8 cellular contexts compared by ENCODE assay signal in the genomic region with DNA sequence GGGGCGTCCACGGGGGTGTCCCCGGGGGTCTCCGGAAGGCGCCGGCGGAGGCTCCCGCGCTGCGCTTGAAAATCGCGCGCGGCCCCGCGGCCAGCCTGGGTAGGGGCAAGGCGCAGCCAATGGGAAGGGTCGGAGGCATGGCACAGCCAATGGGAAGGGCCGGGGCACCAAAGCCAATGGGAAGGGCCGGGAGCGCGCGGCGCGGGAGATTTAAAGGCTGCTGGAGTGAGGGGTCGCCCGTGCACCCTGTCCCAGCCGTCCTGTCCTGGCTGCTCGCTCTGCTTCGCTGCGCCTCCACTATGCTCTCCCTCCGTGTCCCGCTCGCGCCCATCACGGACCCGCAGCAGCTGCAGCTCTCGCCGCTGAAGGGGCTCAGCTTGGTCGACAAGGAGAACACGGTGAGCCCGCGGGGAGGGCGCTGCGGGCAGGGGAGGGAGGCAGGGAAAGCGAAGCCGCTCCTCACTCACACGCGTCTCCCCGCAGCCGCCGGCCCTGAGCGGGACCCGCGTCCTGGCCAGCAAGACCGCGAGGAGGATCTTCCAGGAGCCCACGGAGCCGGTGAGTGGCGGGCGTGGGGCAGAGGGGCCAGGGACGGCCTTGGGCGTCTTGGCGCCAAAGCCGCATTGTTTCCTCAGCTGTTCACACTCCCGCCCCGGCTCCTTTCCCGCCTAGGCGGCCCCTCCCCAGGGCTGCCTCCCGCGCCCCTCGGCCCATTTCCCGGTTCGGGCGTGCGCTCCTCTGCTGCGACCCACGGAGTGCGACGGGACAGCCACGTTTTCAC. TPM values are rescaled to one million over a fixed set of nuclear protein-coding genes. Genes with fewer than 3 reads are reported as not detected.
DNase-seq lines count a peak whose midpoint lies in the region; ATAC-seq, FAIRE-seq and TF ChIP-seq lines count a peak whose summit lies in the region.

A gene (plus strand): TSS at position 240 of the 781 bp plus-strand sequence. CDS start 60 bp downstream, at position 300.

- H3K4ac ChIP-seq in H1 (replicated peaks; ENCODE audit: insufficient read length, low read depth, low read length), result peak within 1 kb of the TSS; percentile 71
- H3K4ac ChIP-seq in mesendoderm (ENCODE audit: low read depth, low read length), result peak within 1 kb of the TSS; percentile 46

- H2BK5ac ChIP-seq in H1 (ENCODE audit: low read depth, low read length), result peak within 1 kb of the TSS; percentile 88
- peak within 1 kb of the TSS; percentile 85 for H2BK5ac ChIP-seq in mesendoderm (ENCODE audit: low read length)

- intact Hi-C loops in Caco-2 (cut with micrococcal nuclease; ENCODE audit: unreplicated experiment), result loop anchor here (1.0 to 10.0 kb wide), 3 partner anchors 180 to 542 kb away; a partner anchor contains a TSS

- H3K27me3 Mint-ChIP-seq in Caco-2 (ENCODE audit: insufficient read depth, unreplicated experiment), result no peaks in the 10 kb centered on the region

- H3K23ac ChIP-seq in H1 (ENCODE audit: insufficient read length) (no peak within 1 kb of the TSS), mesendoderm (ENCODE audit: low read length) (peak within 1 kb of the TSS; percentile 99)

- H2BK12ac ChIP-seq in H1 (ENCODE audit: low read depth, low read length), result peak within 1 kb of the TSS; percentile 27; the same call in 1 of the 2 replicates

- H3K4me3 ChIP-seq in Caco-2 (ENCODE audit: low read depth, low read length) (peak within 1 kb of the TSS; percentile 66), H1 (ENCODE audit: extremely low read depth in 1 of 4, insufficient read depth in 2 of 4, low read depth in 3 of 4, low read length in 4 of 4) (peak within 1 kb of the TSS; percentile 85 to 96 (median 88)), mesendoderm (ENCODE audit: low read length) (peak within 1 kb of the TSS; percentile 95)

- peaks cover 8% of the 10 kb centered on the region for H3K36me3 ChIP-seq in Caco-2 (ENCODE audit: control insufficient read depth, insufficient read depth, low read length)
- H3K36me3 ChIP-seq in H1 (ENCODE audit: control insufficient read depth in 2 of 4, insufficient read depth in 4 of 4, low read length in 3 of 4), result peaks cover 10 to 42% (median 29%) of the 10 kb centered on the region in 4 experiments
- H3K36me3 ChIP-seq in mesendoderm (ENCODE audit: control insufficient read depth, insufficient read depth, low read length), result peaks cover 13% of the 10 kb centered on the region

- WGBS in H1 (ENCODE audit: extremely low coverage in 1 of 2, insufficient coverage in 1 of 2, insufficient read length in 1 of 2, insufficient replicate concordance in 2 of 2, low coverage in 1 of 2, low lambda C conversion rate in 2 of 2, missing lambda C conversion rate in 1 of 2), 2 experiments, result 0% methylated on average over 13 of the region's 81 CpGs; no CpG with 5 or more reads in 1 of the 2 experiments
- no CpG with 5 or more reads among the region's 81 CpGs for WGBS in mesendoderm (ENCODE audit: extremely low coverage, insufficient coverage, low lambda C conversion rate)

- no peaks in the 10 kb centered on the region for H3K9me3 ChIP-seq in Caco-2
- no peaks in the 10 kb centered on the region for H3K9me3 ChIP-seq in H1 (ENCODE audit: insufficient read depth in 2 of 2, low read depth in 1 of 2, low read length in 1 of 2)

- peak within 1 kb of the TSS; percentile 96 for H3K27ac Mint-ChIP-seq in Caco-2 (ENCODE audit: unreplicated experiment)

- no peak for TF ChIP-seq CTCF in Caco-2 (IDR thresholded peaks at IDR 0.05; ENCODE audit: insufficient read depth in 1 of 2, low read depth in 1 of 2, low read length in 1 of 2, severe bottlenecking in 1 of 2, unreplicated experiment in 1 of 2)
- no peak for TF ChIP-seq CTCF in H1 (IDR thresholded peaks at IDR 0.05; ENCODE audit: control extremely low read depth in 1 of 3, insufficient read depth in 1 of 3, low read depth in 1 of 3, low read length in 3 of 3)

- H3K27me3 ChIP-seq in Caco-2 (replicated peaks; ENCODE audit: control insufficient read depth, insufficient read depth, low read length) (no peaks in the 10 kb centered on the region), H1 (replicated peaks in 1 of 4; ENCODE audit: control insufficient read depth in 3 of 4, extremely low read depth in 1 of 4, insufficient read depth in 3 of 4, low read length in 3 of 4) (no peaks in the 10 kb centered on the region), mesendoderm (ENCODE audit: insufficient read depth, low read length, poor library complexity) (no peaks in the 10 kb centered on the region)

- peak; percentile 63 for ATAC-seq in GM21367 (IDR thresholded peaks at IDR 0.05; ENCODE audit: unreplicated experiment)

- no peak within 1 kb of the TSS for H2BK20ac ChIP-seq in H1 (ENCODE audit: low read length)

- no peaks in the 10 kb centered on the region for H3K9me3 Mint-ChIP-seq in Caco-2 (ENCODE audit: unreplicated experiment)

- peaks cover 0 to 38% of the 10 kb centered on the region in 2 experiments; a peak in 3 of 4 replicates for H3K79me2 ChIP-seq in H1 (ENCODE audit: control insufficient read depth in 1 of 2, insufficient read depth in 2 of 2, low read length in 2 of 2)
- peaks cover 38% of the 10 kb centered on the region for H3K79me2 ChIP-seq in mesendoderm (ENCODE audit: control insufficient read depth, insufficient read depth, low read length)

- BruUV-seq in Caco-2 (replicated peaks; lab: Mats Ljungman, UMichigan), result TSS peak; percentile 34

- CTCF ChIA-PET in Caco-2 (lab: Charles Lee), result interaction anchor here (2.9 to 4.9 kb wide), 2 partner anchors 286 to 313 kb away, joined by 44 to 54 read pairs; no protein-coding TSS in a partner anchor
- CTCF ChIA-PET in H1 (lab: Charles Lee; ENCODE audit: partially characterized antibody), result interaction anchor here (0.9 to 12.5 kb wide), 5 partner anchors 19 to 311 kb away, joined by 3 to 141 read pairs (median 4); no protein-coding TSS in a partner anchor

- H3K4me2 ChIP-seq in H1 (ENCODE audit: insufficient read depth in 1 of 2, low read depth in 2 of 2, low read length in 2 of 2) (peak within 1 kb of the TSS; percentile 82 to 92), mesendoderm (ENCODE audit: low read length) (peak within 1 kb of the TSS; percentile 75)

- no peak for FAIRE-seq in HTR-8/SVneo (lab: Jason Lieb, UNC)
- no peak for FAIRE-seq in H1 (lab: Jason Lieb, UNC)

- H2BK120ac ChIP-seq in H1 (replicated peaks; ENCODE audit: low read depth, low read length) (no peak within 1 kb of the TSS), mesendoderm (ENCODE audit: low read depth, low read length) (no peak within 1 kb of the TSS)

- peaks cover 13% of the 10 kb centered on the region for H3K4me1 Mint-ChIP-seq in Caco-2 (ENCODE audit: low read depth, unreplicated experiment)

- H3K4me1 ChIP-seq in Caco-2 (peaks cover 11% of the 10 kb centered on the region), H1 (replicated peaks in 1 of 4; ENCODE audit: control insufficient read depth in 3 of 4, insufficient read depth in 4 of 4, low read length in 3 of 4) (peaks cover 1 to 4% (median 4%) of the 10 kb centered on the region in 4 experiments; a peak in 5 of 7 replicates), mesendoderm (ENCODE audit: control insufficient read depth, low read depth, low read length) (peaks cover 1% of the 10 kb centered on the region)

- H3K56ac ChIP-seq in H1 (replicated peaks; ENCODE audit: insufficient read length, low read depth, low read length) (peak within 1 kb of the TSS; percentile 93), mesendoderm (ENCODE audit: low read length) (peak within 1 kb of the TSS; percentile 99)

- H4K5ac ChIP-seq in H1 (ENCODE audit: insufficient read length, low read depth, low read length) (peak within 1 kb of the TSS; percentile 94), mesendoderm (ENCODE audit: low read length) (no peak within 1 kb of the TSS)

- H3K14ac ChIP-seq in H1 (ENCODE audit: insufficient read length), result no peak within 1 kb of the TSS

- peaks cover 6 to 16% of the 10 kb centered on the region in 2 experiments for H4K20me1 ChIP-seq in H1 (replicated peaks in 1 of 2; ENCODE audit: control insufficient read depth in 1 of 2, insufficient read depth in 2 of 2, low read length in 2 of 2)

- POLR2A ChIA-PET in Caco-2 (lab: Charles Lee) (interaction anchor here (0.8 kb wide), 1 partner anchor 286 kb away, joined by 3 read pairs; no protein-coding TSS in a partner anchor), H1 (lab: Charles Lee; ENCODE audit: partially characterized antibody) (interaction anchor here (0.7 to 8.9 kb wide), 8 partner anchors 11 to 43 kb away, joined by 3 to 87 read pairs (median 7); a partner anchor contains a TSS)

- H3K9ac ChIP-seq in H1 (replicated peaks in 1 of 4; ENCODE audit: extremely low read depth in 1 of 4, low read depth in 3 of 4, low read length in 3 of 4) (peak within 1 kb of the TSS; percentile 93 to 96 (median 94)), mesendoderm (ENCODE audit: low read length) (peak within 1 kb of the TSS; percentile 96)

- H3K4me3 Mint-ChIP-seq in Caco-2 (ENCODE audit: unreplicated experiment), result peak within 1 kb of the TSS; percentile 96

- TF ChIP-seq POLR2A in H1 (IDR thresholded peaks at IDR 0.05; ENCODE audit: control extremely low read depth in 1 of 2, low read depth in 2 of 2, low read length in 2 of 2), result peak; percentile 97 to 98

- H2AK5ac ChIP-seq in H1 (ENCODE audit: low read depth, low read length) (no peak within 1 kb of the TSS; the same call in 1 of the 2 replicates), mesendoderm (ENCODE audit: low read length) (peak within 1 kb of the TSS; percentile 48)

- TF ChIP-seq RAD21 in H1 (IDR thresholded peaks at IDR 0.05 in 1 of 2, conservative IDR thresholded peaks at IDR 0.05 in 1 of 2; ENCODE audit: low read depth in 2 of 2, low read length in 2 of 2), result no peak

- H4K91ac ChIP-seq in H1 (replicated peaks; ENCODE audit: insufficient read length, low read length), result peak within 1 kb of the TSS; percentile 92

- H4K8ac ChIP-seq in H1 (ENCODE audit: extremely low read depth, insufficient read depth, low read length), result peak within 1 kb of the TSS; percentile 96
- peak within 1 kb of the TSS; percentile 84 for H4K8ac ChIP-seq in mesendoderm (ENCODE audit: low read depth, low read length)

- H2AFZ ChIP-seq in H1 (ENCODE audit: low read length), result no peak within 1 kb of the TSS

- H3K79me1 ChIP-seq in H1 (ENCODE audit: low read depth, low read length) (peaks cover 9% of the 10 kb centered on the region), mesendoderm (ENCODE audit: low read length) (peaks cover 15% of the 10 kb centered on the region)

- H3K23me2 ChIP-seq in H1 (ENCODE audit: low read depth, low read length), result peaks cover 13% of the 10 kb centered on the region

- TF ChIP-seq EP300 in H1 (IDR thresholded peaks at IDR 0.05; ENCODE audit: borderline replicate concordance in 1 of 2, low read depth in 2 of 2, low read length in 2 of 2), result no peak

- peaks cover 78% of the 10 kb centered on the region for H3K36me3 Mint-ChIP-seq in Caco-2 (ENCODE audit: insufficient read depth, unreplicated experiment)

- H3K27ac ChIP-seq in H1 (ENCODE audit: low read depth, low read length), result peak within 1 kb of the TSS; percentile 85
- peak within 1 kb of the TSS; percentile 65 for H3K27ac ChIP-seq in mesendoderm (ENCODE audit: low read depth, low read length)

- H2BK15ac ChIP-seq in H1 (ENCODE audit: low read length), result peak within 1 kb of the TSS; percentile 88
- H2BK15ac ChIP-seq in mesendoderm (replicated peaks; ENCODE audit: low read depth), result no peak within 1 kb of the TSS

- peak within 1 kb of the TSS; percentile 94 for H3K18ac ChIP-seq in H1 (ENCODE audit: extremely low read depth, low read length)
- peak within 1 kb of the TSS; percentile 88 for H3K18ac ChIP-seq in mesendoderm (ENCODE audit: low read length)

- DNase-seq in Caco-2 (peak; percentile 98), HTR-8/SVneo (ENCODE audit: insufficient read length, low spot score) (peak; percentile 95), NOMO-1 (lab: John Stamatoyannopoulos, UW; ENCODE audit: unreplicated experiment in 2 of 2) (peak; percentile 94 to 97), H1 (ENCODE audit: low read depth in 1 of 2, low spot score in 2 of 2) (peak; percentile 71 to 96), mesendoderm (peak; percentile 98)
- DNase-seq in activated CD8-positive, alpha-beta memory T cell treated with anti-CD3 and anti-CD28 coated beads for 24 hours, result peak; percentile 92
- DNase-seq in stimulated activated CD8-positive, alpha-beta memory T cell treated with anti-CD3 and anti-CD28 coated beads, Interleukin-12 subunit alpha, Interleukin-12 subunit beta, amount 100 ng/mL, for 24 hours (ENCODE audit: extremely low read depth), result peak; percentile 81

RNA-seq across cellular contexts. Expression of the gene that starts here (rescaled TPM):
- 160 and 169 TPM in 2 replicates for total RNA-seq in Caco-2 (2022)
- total RNA-seq in H1 (2021; fragmentation: NEBNext Ultra II Directional; extraction: Animal tissue kit (Norgen Biotek cat#: 25700)), result 215 and 228 TPM in 2 replicates
- polyA plus RNA-seq in H1 (2011; rRNA removed), result 37.7 and 58.8 TPM in 2 replicates
- 42.1 TPM for polyA plus RNA-seq in H1 (2011; cell fraction: cytosol; rRNA removed)
- polyA plus RNA-seq in H1 (2011; cell fraction: nucleus; rRNA removed), result 79.0 TPM
- polyA plus RNA-seq in H1 (2012, experiment 1 of 2), result 130 to 156 TPM (median 139 TPM) in 4 replicates
- 24.6 TPM for polyA plus RNA-seq in H1 (2012, experiment 2 of 2)
- 102 TPM for polyA plus RNA-seq in H1 (2013, experiment 1 of 2)
- polyA plus RNA-seq in H1 (2013, experiment 2 of 2), result 111 TPM
- polyA minus RNA-seq in H1 (2011; rRNA and poly(A)+ RNA removed), result 50.6 and 53.5 TPM in 2 replicates
- polyA minus RNA-seq in H1 (2011; cell fraction: cytosol; rRNA and poly(A)+ RNA removed), result 104 TPM
- polyA minus RNA-seq in H1 (2011; cell fraction: nucleus; rRNA and poly(A)+ RNA removed), result 131 TPM
- polyA plus RNA-seq in mesendoderm (2013, experiment 1 of 2), result 212 TPM
- 210 TPM for polyA plus RNA-seq in mesendoderm (2013, experiment 2 of 2)

Comparison
In these comparisons a context has a peak if more than half of its experiments do, and no peak if none do; other contexts are left out.
1. Peak in every context shown above with its lines: DNase-seq, ATAC-seq, H3K4me3 ChIP-seq and H3K27ac ChIP-seq.